In genomic region chr2:45045706-45046105, GRCh38 we compare ENCODE assay signal across 18 cellular contexts. TPM values are rescaled to one million over a fixed set of nuclear protein-coding genes. Genes with fewer than 3 reads are reported as not detected.
DNase-seq lines count a peak whose midpoint lies in the region; ATAC-seq and TF ChIP-seq lines count a peak whose summit lies in the region.
"Had no signal": no experiment of that assay in that cellular context is flagged by ENCODE, and none has a peak within 500 bp of the region (broad histone marks: within the 10 kb centered on the region; RNA-seq: fewer than 3 reads in every experiment).

No MANE protein-coding gene starts in this region.

- no peak overlapping the region for H3K27ac Mint-ChIP-seq in natural killer cell treated with Interleukin-12 subunit alpha and Interleukin-12 subunit beta and Interleukin-15 and Interleukin-18, amount 100 ng/mL, for 72 hours
- no peak overlapping the region for H3K27ac Mint-ChIP-seq in natural killer cell
- H3K27ac Mint-ChIP-seq: CD4-positive, alpha-beta T cell; HFFc6; T-cell had no signal

- H3K9me3 Mint-ChIP-seq in natural killer cell treated with Interleukin-12 subunit alpha and Interleukin-12 subunit beta and Interleukin-15 and Interleukin-18, amount 100 ng/mL, for 72 hours: no peaks in the 10 kb centered on the region
- no peaks in the 10 kb centered on the region for H3K9me3 Mint-ChIP-seq in natural killer cell
- H3K9me3 Mint-ChIP-seq: CD4-positive, alpha-beta T cell; HFFc6; T-cell had no signal

- H3K4me3 Mint-ChIP-seq in natural killer cell treated with Interleukin-12 subunit alpha and Interleukin-12 subunit beta and Interleukin-15 and Interleukin-18, amount 100 ng/mL, for 72 hours: no peak overlapping the region
- no peak overlapping the region for H3K4me3 Mint-ChIP-seq in natural killer cell
- H3K4me3 Mint-ChIP-seq: CD4-positive, alpha-beta T cell; HFFc6; T-cell had no signal

- no peaks in the 10 kb centered on the region for H3K4me1 Mint-ChIP-seq in natural killer cell treated with Interleukin-12 subunit alpha and Interleukin-12 subunit beta and Interleukin-15 and Interleukin-18, amount 100 ng/mL, for 72 hours (ENCODE audit: low read depth in 2 of 2)
- H3K4me1 Mint-ChIP-seq in natural killer cell: no peaks in the 10 kb centered on the region
- H3K4me1 Mint-ChIP-seq: T-cell had no signal

- DNase-seq in natural killer cell treated with Interleukin-12 subunit alpha and Interleukin-12 subunit beta and Interleukin-15 and Interleukin-18, amount 100 ng/mL, for 72 hours (ENCODE audit: low spot score): peak; percentile 5
- DNase-seq in natural killer cell: no peak
- DNase-seq in NCI-H82 treated with DMSO at 0.1 percent for 48 hours (lab: John Stamatoyannopoulos, UW; ENCODE audit: unreplicated experiment): peak; percentile 89
- peak; percentile 18 for DNase-seq in fibroblast of peridontal ligament (ENCODE audit: extremely low read depth)
- DNase-seq in T-helper 1 cell: no peak
- DNase-seq: Caco-2; CD4-positive, alpha-beta T cell; HFFc6; IMR-90; Karpas-422; NCI-H1092 treated with DMSO at 0.1 percent for 48 hours; NCI-H146; NCI-H2081; NCI-H2171 treated with DMSO at 0.1 percent for 48 hours; T-cell had no signal

- no peak for TF ChIP-seq CTCF in natural killer cell (IDR thresholded peaks at IDR 0.05)

- no peaks in the 10 kb centered on the region for H3K36me3 Mint-ChIP-seq in natural killer cell treated with Interleukin-12 subunit alpha and Interleukin-12 subunit beta and Interleukin-15 and Interleukin-18, amount 100 ng/mL, for 72 hours
- H3K36me3 Mint-ChIP-seq in natural killer cell: no peaks in the 10 kb centered on the region
- H3K36me3 Mint-ChIP-seq: T-cell had no signal

- intact Hi-C loops in natural killer cell (cut with micrococcal nuclease): no loop called here

- peaks cover 29 to 55% of the 10 kb centered on the region in 2 donors for H3K27me3 Mint-ChIP-seq in natural killer cell treated with Interleukin-12 subunit alpha and Interleukin-12 subunit beta and Interleukin-15 and Interleukin-18, amount 100 ng/mL, for 72 hours
- peaks cover 14 to 39% of the 10 kb centered on the region in 2 donors for H3K27me3 Mint-ChIP-seq in natural killer cell (ENCODE audit: low read depth in 2 of 2)

- no peak for ATAC-seq in natural killer cell treated with Interleukin-12 subunit alpha and Interleukin-12 subunit beta and Interleukin-15 and Interleukin-18, amount 100 ng/mL, for 72 hours
- ATAC-seq in natural killer cell: no peak
- no peak for ATAC-seq in GM19023 (IDR thresholded peaks at IDR 0.05; ENCODE audit: unreplicated experiment)
- ATAC-seq in HG02623 (IDR thresholded peaks at IDR 0.05; ENCODE audit: unreplicated experiment): no peak
- ATAC-seq in HG02840 (IDR thresholded peaks at IDR 0.05; ENCODE audit: low FRiP score, unreplicated experiment): no peak
- ATAC-seq: T-cell had no signal

RNA-seq across cellular contexts. Expression of gene SIX2, which starts 36.5 kb away (rescaled TPM):
- total RNA-seq in natural killer cell treated with Interleukin-12 subunit alpha and Interleukin-12 subunit beta and Interleukin-15 and Interleukin-18, amount 100 ng/mL, for 72 hours: not detected
- not detected for total RNA-seq in natural killer cell
- total RNA-seq: CD4-positive, alpha-beta T cell; HFFc6; IMR-90; T-cell had no signal

Comparison
In these comparisons a context has a peak if more than half of its experiments do, and no peak if none do; other contexts are left out.
1. DNase-seq: peak in natural killer cell treated with Interleukin-12 subunit alpha and Interleukin-12 subunit beta and Interleukin-15 and Interleukin-18, amount 100 ng/mL, for 72 hours (single experiment), NCI-H82 treated with DMSO at 0.1 percent for 48 hours (single experiment) and fibroblast of peridontal ligament (single experiment); none in natural killer cell (single experiment) and T-helper 1 cell (0 of 5).